8 cellular contexts compared by ENCODE assay signal in the genomic region with DNA sequence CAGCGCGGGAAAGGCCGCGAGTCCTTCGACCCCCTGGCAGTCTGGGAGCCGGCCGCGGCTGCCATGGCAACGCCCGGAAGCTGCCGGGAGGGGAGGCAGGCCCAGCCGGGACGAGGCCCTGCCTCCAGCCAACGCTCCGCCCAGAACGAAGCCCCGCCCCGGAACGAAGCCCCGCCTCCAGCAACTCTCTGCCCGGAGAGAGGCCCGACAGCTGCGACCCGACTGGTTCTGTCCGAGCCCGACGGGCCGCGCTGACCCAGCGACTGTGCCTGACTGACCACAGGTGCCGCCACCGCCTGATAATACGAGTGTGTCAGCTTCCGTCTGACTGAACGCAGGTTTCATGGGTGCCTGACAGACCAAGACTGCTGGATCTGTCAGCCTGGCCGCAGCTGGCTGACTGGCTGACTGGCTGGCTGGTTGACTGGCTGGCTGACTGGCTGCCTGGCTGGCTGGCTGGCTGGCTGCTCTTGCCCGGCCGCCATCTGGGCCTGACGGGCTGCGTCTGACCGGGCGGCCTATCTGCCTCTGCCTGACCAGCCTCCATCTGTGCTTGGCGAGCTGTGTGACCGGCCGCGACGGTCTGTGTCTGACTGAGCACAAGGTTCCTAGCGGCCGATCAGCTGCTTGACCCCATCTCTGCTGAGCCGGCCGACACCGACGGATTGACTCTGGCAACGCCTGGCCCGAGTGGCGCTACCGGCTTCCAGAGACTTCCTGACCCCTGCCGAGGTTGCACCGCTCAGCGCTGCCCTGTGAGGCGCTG.
DNase-seq lines count a peak whose midpoint lies in the region; ATAC-seq and TF ChIP-seq lines count a peak whose summit lies in the region.

No MANE protein-coding gene starts in this region.

- peak overlapping the region; percentile 68 for H2AFZ ChIP-seq in ACC112 (ENCODE audit: low read length, unreplicated experiment)

- H3K79me2 ChIP-seq in ACC112 (ENCODE audit: control insufficient read depth, insufficient read depth, low read length, unreplicated experiment), result no peaks in the 10 kb centered on the region

- ATAC-seq in GM18870 (IDR thresholded peaks at IDR 0.05; ENCODE audit: unreplicated experiment) (peak; percentile 45), HG03108 (IDR thresholded peaks at IDR 0.05; ENCODE audit: unreplicated experiment) (peak; percentile 88)
- ATAC-seq in activated CD4-positive, CD25-positive, alpha-beta regulatory T cell treated with anti-CD3 and anti-CD28 coated beads, Interleukin-2, amount 50 U/mL, for 24 hours, result peak; percentile 93 to 96

- DNase-seq in NCI-H2227 (lab: John Stamatoyannopoulos, UW; ENCODE audit: unreplicated experiment) (peak; percentile 91), cerebellar cortex (ENCODE audit: low spot score) (peak; percentile 87), kidney epithelial cell (ENCODE audit: low read depth) (peak; percentile 84)
- peak; percentile 88 to 96 for DNase-seq in stimulated activated CD4-positive, alpha-beta T cell treated with anti-CD3 and anti-CD28 coated beads, Interleukin-15, amount 100 ng/mL, for 1 hour (ENCODE audit: low read depth in 1 of 2, low spot score in 1 of 2)

- H3K36me3 ChIP-seq in ACC112 (ENCODE audit: insufficient read depth, low read length), result no peaks in the 10 kb centered on the region
- no peaks in the 10 kb centered on the region for H3K36me3 ChIP-seq in kidney epithelial cell (ENCODE audit: control insufficient read depth, insufficient read depth, low read length)

- no peaks in the 10 kb centered on the region for H3K4me1 ChIP-seq in ACC112 (ENCODE audit: control insufficient read depth, insufficient read depth, low read length, unreplicated experiment)

- TF ChIP-seq CTCF in kidney epithelial cell (IDR thresholded peaks at IDR 0.05; ENCODE audit: insufficient read depth, low read length, poor library complexity, severe bottlenecking), result no peak

- H3K27me3 ChIP-seq in ACC112 (ENCODE audit: insufficient read depth, low read length) (no peaks in the 10 kb centered on the region), kidney epithelial cell (ENCODE audit: control insufficient read depth, insufficient read depth, low read length) (no peaks in the 10 kb centered on the region)

- peak overlapping the region; percentile 77 for H3K4me3 ChIP-seq in ACC112 (ENCODE audit: low read depth, low read length)
- H3K4me3 ChIP-seq in kidney epithelial cell (ENCODE audit: low read depth, low read length), result peak overlapping the region; percentile 49

- H3K27ac ChIP-seq in ACC112 (ENCODE audit: low read depth, low read length), result no peak overlapping the region
